ENCODE assay signal across 11 cellular contexts in genomic region chr1:200380589-200381021, GRCh38. TPM values are rescaled to one million over a fixed set of nuclear protein-coding genes. Genes with fewer than 3 reads are reported as not detected.
DNase-seq lines count a peak whose midpoint lies in the region; ATAC-seq and TF ChIP-seq lines count a peak whose summit lies in the region.
"Had no signal": no experiment of that assay in that cellular context is flagged by ENCODE, and none has a peak within 500 bp of the region (broad histone marks: within the 10 kb centered on the region; RNA-seq: fewer than 3 reads in every experiment).

No MANE protein-coding gene starts in this region.

- H3K4me1 ChIP-seq in H9 (ENCODE audit: insufficient read depth, low read length) = no peaks in the 10 kb centered on the region
- H3K4me1 ChIP-seq: psoas muscle had no signal

- no peak overlapping the region for H2BK5ac ChIP-seq in H9 (ENCODE audit: insufficient read length, low read length)

- no peak overlapping the region for H4K5ac ChIP-seq in H9 (ENCODE audit: insufficient read length, low read depth, low read length)

- H3K9me3 Mint-ChIP-seq in H9 = no peaks in the 10 kb centered on the region

- ATAC-seq in GM18505 (IDR thresholded peaks at IDR 0.05; ENCODE audit: unreplicated experiment) (peak; percentile 63), GM19397 (IDR thresholded peaks at IDR 0.05; ENCODE audit: unreplicated experiment) (peak; percentile 67), HG02938 (IDR thresholded peaks at IDR 0.05; ENCODE audit: unreplicated experiment) (peak; percentile 64), esophagus mucosa (no peak)
- ATAC-seq: psoas muscle had no signal

- no peak for TF ChIP-seq POLR2A in GM18505 (IDR thresholded peaks at IDR 0.05; ENCODE audit: borderline replicate concordance, extremely low read depth, insufficient read depth, insufficient read length)

- H2BK12ac ChIP-seq in H9 (ENCODE audit: insufficient read length, low read depth, low read length) = no peak overlapping the region

- DNase-seq in RWPE1 (ENCODE audit: low spot score) = no peak
- DNase-seq in NAMALWA (ENCODE audit: low spot score) = no peak
- no peak for DNase-seq in H9
- no peak for DNase-seq in COLO668 (lab: John Stamatoyannopoulos, UW; ENCODE audit: unreplicated experiment)
- DNase-seq: Calu3, NCI-H2107, psoas muscle had no signal

- H3K27me3 Mint-ChIP-seq in H9 (ENCODE audit: low read depth) = no peaks in the 10 kb centered on the region

- no peak overlapping the region for H3K18ac ChIP-seq in H9 (ENCODE audit: insufficient read length, low read depth, low read length)

- no peak overlapping the region for H3K4me2 ChIP-seq in H9 (ENCODE audit: insufficient read depth, insufficient read length, low read length)

- no peak overlapping the region for H2BK15ac ChIP-seq in H9 (ENCODE audit: low read depth, low read length)

- no peak overlapping the region for H3T11ph ChIP-seq in H9 (ENCODE audit: low read length)

- no peaks in the 10 kb centered on the region for H3K27me3 ChIP-seq in H9 (ENCODE audit: insufficient read depth, low read length)

- no peak overlapping the region for H3K23ac ChIP-seq in H9 (ENCODE audit: insufficient read length, low read depth, low read length)

- H3K4ac ChIP-seq in H9 (ENCODE audit: low read depth, low read length) = no peak overlapping the region

- no peak overlapping the region for H4K91ac ChIP-seq in H9 (ENCODE audit: insufficient read length, low read depth, low read length)

- H3K27ac ChIP-seq in RWPE1 (peak overlapping the region; percentile 94), H9 (ENCODE audit: insufficient read length, low read depth, low read length) (no peak overlapping the region)
- H3K27ac ChIP-seq: psoas muscle had no signal

- POLR2A ChIA-PET in RWPE1 (lab: Yijun Ruan, JAX; ENCODE audit: low non-redundant PET) = no interaction called here

- no peak overlapping the region for H2BK20ac ChIP-seq in H9 (ENCODE audit: low read depth, low read length, poor library complexity, severe bottlenecking)

- H4K20me1 ChIP-seq in H9 (ENCODE audit: control insufficient read depth, insufficient read depth, insufficient read length) = no peaks in the 10 kb centered on the region

- H2AFZ ChIP-seq in H9 (ENCODE audit: low read length) = no peak overlapping the region

- no peak overlapping the region for H2BK120ac ChIP-seq in H9 (ENCODE audit: low read depth, low read length, poor library complexity, severe bottlenecking)

- H2AK5ac ChIP-seq in H9 (ENCODE audit: insufficient read length, low read length) = no peak overlapping the region

- H3K56ac ChIP-seq in H9 (ENCODE audit: insufficient read length, low read depth, low read length) = no peak overlapping the region

- no peaks in the 10 kb centered on the region for H3K23me2 ChIP-seq in H9 (ENCODE audit: insufficient read length, low read depth, low read length, poor library complexity, severe bottlenecking)

- WGBS in H9 (ENCODE audit: extremely low coverage, insufficient read length, low lambda C conversion rate) = no CpG with 5 or more reads among the region's 1 CpG

- no peak overlapping the region for H3K9ac ChIP-seq in H9 (ENCODE audit: extremely low read depth, insufficient read length, low read length)

- H3K36me3 Mint-ChIP-seq in H9 (ENCODE audit: insufficient read depth in 1 of 3, low read depth in 3 of 3) = no peaks in the 10 kb centered on the region; a peak in 1 of 7 replicates

- H4K8ac ChIP-seq in H9 (replicated peaks; ENCODE audit: insufficient read length, low read depth, low read length) = no peak overlapping the region

- no peaks in the 10 kb centered on the region for H3K79me2 ChIP-seq in H9 (ENCODE audit: insufficient read depth, low read length)

- no peak overlapping the region for H3K14ac ChIP-seq in H9 (ENCODE audit: insufficient read depth, low read length)

- TF ChIP-seq CTCF in RWPE1 (conservative IDR thresholded peaks at IDR 0.05; ENCODE audit: low read depth) = no peak
- TF ChIP-seq CTCF in H9 (conservative IDR thresholded peaks at IDR 0.05) = no peak

- H3K27ac Mint-ChIP-seq in H9 = no peak overlapping the region; a peak in 1 of 7 replicates

- H3K4me3 Mint-ChIP-seq in H9 = no peak overlapping the region

- H3K4me1 Mint-ChIP-seq in H9 = peaks cover 33 to 37% of the 10 kb centered on the region in 2 experiments

- CTCF ChIA-PET in RWPE1 (lab: Yijun Ruan, JAX) = interaction anchor here (0.6 kb wide), 1 partner anchor 696 kb away, joined by 3 read pairs; no protein-coding TSS in a partner anchor

- no peaks in the 10 kb centered on the region for H3K9me3 ChIP-seq in H9 (ENCODE audit: control insufficient read depth, low read depth, low read length)
- H3K9me3 ChIP-seq: psoas muscle had no signal

- H3K79me1 ChIP-seq in H9 (ENCODE audit: insufficient read depth, low read depth, low read length, poor library complexity, severe bottlenecking) = no peaks in the 10 kb centered on the region

RNA-seq across cellular contexts. Expression of gene ZNF281, which starts 29.2 kb away (rescaled TPM):
- total RNA-seq in esophagus mucosa = 3.6 TPM
- total RNA-seq in H9 (2021) = 71.9 and 75.2 TPM in 2 replicates

Comparison
In these comparisons a context has a peak if more than half of its experiments do, and no peak if none do; other contexts are left out.
1. RNA of gene ZNF281, which starts 29.2 kb away (total RNA-seq): 71.9 to 75.2 TPM in H9; 3.6 TPM in esophagus mucosa (single experiment); every median in the first group is over 10 times any median in the second.